Comparison of ENCODE assay signal across 8 cellular contexts in the genomic region with DNA sequence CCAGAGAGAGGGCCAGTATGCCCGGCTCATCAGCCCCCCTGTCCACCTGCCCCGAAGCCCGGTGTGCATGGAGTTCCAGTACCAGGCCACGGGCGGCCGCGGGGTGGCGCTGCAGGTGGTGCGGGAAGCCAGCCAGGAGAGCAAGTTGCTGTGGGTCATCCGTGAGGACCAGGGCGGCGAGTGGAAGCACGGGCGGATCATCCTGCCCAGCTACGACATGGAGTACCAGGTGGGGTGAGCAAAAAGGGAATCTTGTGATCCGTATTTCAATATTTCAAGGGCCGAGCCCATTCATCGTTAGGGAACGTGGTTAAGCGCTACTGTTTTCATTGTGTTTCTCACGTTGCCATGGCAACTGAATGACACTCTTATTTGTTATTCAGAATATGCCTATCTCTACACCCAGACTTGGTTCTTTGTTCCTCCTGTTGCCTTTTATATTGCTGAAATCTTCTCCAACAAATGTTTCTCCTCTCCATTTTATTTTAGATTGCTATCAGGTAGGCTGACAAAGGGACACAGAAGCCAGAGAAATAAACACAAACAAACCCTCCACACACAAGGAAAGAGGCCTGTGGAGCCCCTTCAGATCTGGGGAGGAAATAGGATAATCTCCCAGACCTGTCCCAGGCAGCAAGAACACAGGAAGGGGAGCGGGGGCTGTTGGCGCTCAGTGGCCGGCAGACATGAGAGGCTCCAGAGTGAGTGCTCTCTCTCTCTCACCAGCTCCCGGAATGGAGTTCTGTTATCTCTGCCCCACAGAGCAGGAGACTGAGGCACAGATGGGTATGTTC.
DNase-seq lines count a peak whose midpoint lies in the region; ATAC-seq and TF ChIP-seq lines count a peak whose summit lies in the region.

No MANE protein-coding gene starts in this region.

- H3K4me3 Mint-ChIP-seq in CD4-positive, alpha-beta memory T cell: peak overlapping the region in 1 of 8 donors; percentile 38
- H3K4me3 Mint-ChIP-seq in activated T-helper 2 cell treated with anti-CD3 and anti-CD28 coated beads, Interferon-gamma antibody, Interleukin-2, Interleukin-4, amounts not matched to agents 10 μg/mL and 5 μg/mL and 100 μg/mL, durations not matched to agents 14 hours and 24 hours and 36 hours (ENCODE audit: low read depth): no peak overlapping the region

- no peak overlapping the region for H3K4me3 ChIP-seq in CD4-positive, alpha-beta memory T cell (ENCODE audit: low read length in 2 of 2)
- H3K4me3 ChIP-seq in mammary epithelial cell (replicated peaks in 1 of 3; ENCODE audit: insufficient read depth in 1 of 3, low read depth in 2 of 3, low read length in 3 of 3): no peak overlapping the region

- no peaks in the 10 kb centered on the region for H3K36me3 Mint-ChIP-seq in CD4-positive, alpha-beta memory T cell
- peaks cover 37% of the 10 kb centered on the region for H3K36me3 Mint-ChIP-seq in activated T-helper 2 cell treated with anti-CD3 and anti-CD28 coated beads, Interferon-gamma antibody, Interleukin-2, Interleukin-4, amounts not matched to agents 10 μg/mL and 5 μg/mL and 100 μg/mL, durations not matched to agents 14 hours and 24 hours and 36 hours (ENCODE audit: low read depth)

- CTCF ChIA-PET in CD4-positive, alpha-beta memory T cell (lab: Charles Lee; ENCODE audit: partially characterized antibody): interaction anchor here (1.6 kb wide), 1 partner anchor 11 kb away, joined by 4 read pairs; no protein-coding TSS in a partner anchor
- CTCF ChIA-PET in mammary epithelial cell (lab: Charles Lee; ENCODE audit: low non-redundant PET): no interaction called here

- H3K9me3 ChIP-seq in CD4-positive, alpha-beta memory T cell (ENCODE audit: control insufficient read depth in 1 of 2, low read length in 2 of 2): no peaks in the 10 kb centered on the region
- peaks cover 11% of the 10 kb centered on the region for H3K9me3 ChIP-seq in mammary epithelial cell (replicated peaks; ENCODE audit: insufficient read depth, low read length)

- peaks cover 0 to 12% (median 3%) of the 10 kb centered on the region in 4 donors for H3K4me1 Mint-ChIP-seq in CD4-positive, alpha-beta memory T cell
- peaks cover 6% of the 10 kb centered on the region for H3K4me1 Mint-ChIP-seq in activated T-helper 2 cell treated with anti-CD3 and anti-CD28 coated beads, Interferon-gamma antibody, Interleukin-2, Interleukin-4, amounts not matched to agents 10 μg/mL and 5 μg/mL and 100 μg/mL, durations not matched to agents 14 hours and 24 hours and 36 hours (ENCODE audit: low read depth)

- H3K27me3 ChIP-seq in CD4-positive, alpha-beta memory T cell (ENCODE audit: insufficient read depth, low read length): no peaks in the 10 kb centered on the region
- H3K27me3 ChIP-seq in mammary epithelial cell (ENCODE audit: insufficient read depth, low read length): no peaks in the 10 kb centered on the region

- no peak for ATAC-seq in GM18861 (IDR thresholded peaks at IDR 0.05; ENCODE audit: unreplicated experiment)

- H3K4me1 ChIP-seq in CD4-positive, alpha-beta memory T cell (ENCODE audit: insufficient read depth, low read length): no peaks in the 10 kb centered on the region
- peaks cover 16% of the 10 kb centered on the region for H3K4me1 ChIP-seq in mammary epithelial cell (ENCODE audit: insufficient read depth, low read length)

- H3K27me3 Mint-ChIP-seq in CD4-positive, alpha-beta memory T cell: peaks cover 27 to 31% of the 10 kb centered on the region in 2 donors
- H3K27me3 Mint-ChIP-seq in activated T-helper 2 cell treated with anti-CD3 and anti-CD28 coated beads, Interferon-gamma antibody, Interleukin-2, Interleukin-4, amounts not matched to agents 10 μg/mL and 5 μg/mL and 100 μg/mL, durations not matched to agents 14 hours and 24 hours and 36 hours (ENCODE audit: low read depth): peaks cover 5% of the 10 kb centered on the region

- in situ Hi-C loops in mammary epithelial cell (cut with MboI; ENCODE audit: low sequenced_read_pairs in 2 of 2): no loop called here

- peak in 3 of 5 donors; percentile 7 to 39 (median 13) for DNase-seq in CD4-positive, alpha-beta memory T cell
- DNase-seq in HS-5 (ENCODE audit: low read depth) (peak; percentile 29), head of caudate nucleus (peak; percentile 46 to 89 (median 76)), posterior cingulate gyrus (peak; percentile 34 to 94 (median 60)), SHP77 treated with DMSO at 0.1 percent for 48 hours (lab: John Stamatoyannopoulos, UW) (no peak), mammary epithelial cell (no peak)
- no peak for DNase-seq in activated T-helper 2 cell treated with anti-CD3 and anti-CD28 coated beads, Interferon-gamma antibody, Interleukin-2, Interleukin-4, amounts not matched to agents 10 μg/mL and 5 μg/mL and 100 μg/mL, durations not matched to agents 14 hours and 24 hours and 36 hours (ENCODE audit: low spot score)

- H2AFZ ChIP-seq in mammary epithelial cell (ENCODE audit: low read depth, low read length): no peak overlapping the region

- H3K36me3 ChIP-seq in CD4-positive, alpha-beta memory T cell (ENCODE audit: insufficient read depth, low read length): no peaks in the 10 kb centered on the region
- H3K36me3 ChIP-seq in mammary epithelial cell (ENCODE audit: insufficient read depth, low read length): peaks cover 10% of the 10 kb centered on the region

- peak in 1 of 2 donors; percentile 9 for TF ChIP-seq CTCF in mammary epithelial cell (conservative IDR thresholded peaks at IDR 0.05 in 1 of 2, IDR thresholded peaks at IDR 0.05 in 1 of 2; ENCODE audit: extremely low read depth in 1 of 2, insufficient read depth in 1 of 2, low read depth in 1 of 2, low read length in 2 of 2)

- no peaks in the 10 kb centered on the region for H3K79me2 ChIP-seq in mammary epithelial cell (ENCODE audit: insufficient read depth, low read length)

- WGBS in mammary epithelial cell (ENCODE audit: low coverage, missing lambda C conversion rate): 77% methylated on average over 23 of the region's 25 CpGs

- H3K9ac ChIP-seq in mammary epithelial cell (ENCODE audit: insufficient read depth, low read length): no peak overlapping the region

- BruUV-seq in mammary epithelial cell (replicated peaks; lab: Mats Ljungman, UMichigan): no TSS peak

- dilution Hi-C loops in mammary epithelial cell (cut with HindIII; ENCODE audit: low sequenced_read_pairs): no loop called here

- no peak overlapping the region for H3K4me2 ChIP-seq in mammary epithelial cell (ENCODE audit: insufficient read depth, low read depth, low read length)

- no peaks in the 10 kb centered on the region for H4K20me1 ChIP-seq in mammary epithelial cell (ENCODE audit: insufficient read depth, low read length)

- intact Hi-C loops in CD4-positive, alpha-beta memory T cell (cut with micrococcal nuclease): no loop called here
- intact Hi-C loops in activated T-helper 2 cell treated with anti-CD3 and anti-CD28 coated beads, Interferon-gamma antibody, Interleukin-2, Interleukin-4, amounts not matched to agents 10 μg/mL and 5 μg/mL and 100 μg/mL, durations not matched to agents 14 hours and 24 hours and 36 hours (cut with micrococcal nuclease): loop anchor here (1.0 kb wide), 1 partner anchor 161 kb away; no protein-coding TSS in a partner anchor
- intact Hi-C loops in head of caudate nucleus (cut with DNase I): loop anchor here (10.0 kb wide), 1 partner anchor 161 kb away; no protein-coding TSS in a partner anchor
- intact Hi-C loops in posterior cingulate gyrus (cut with DNase I): loop anchor here (1.0 kb wide), 1 partner anchor 162 kb away; no protein-coding TSS in a partner anchor
- intact Hi-C loops in mammary epithelial cell (cut with micrococcal nuclease): no loop called here

- H3K27ac Mint-ChIP-seq in CD4-positive, alpha-beta memory T cell: peak overlapping the region in 5 of 7 donors; percentile 17 to 54 (median 44)
- H3K27ac Mint-ChIP-seq in activated T-helper 2 cell treated with anti-CD3 and anti-CD28 coated beads, Interferon-gamma antibody, Interleukin-2, Interleukin-4, amounts not matched to agents 10 μg/mL and 5 μg/mL and 100 μg/mL, durations not matched to agents 14 hours and 24 hours and 36 hours: peak overlapping the region; percentile 19

- POLR2A ChIA-PET in CD4-positive, alpha-beta memory T cell (lab: Charles Lee; ENCODE audit: partially characterized antibody): no interaction called here

- peaks cover 0 to 1% (median 0%) of the 10 kb centered on the region in 8 donors for H3K9me3 Mint-ChIP-seq in CD4-positive, alpha-beta memory T cell
- no peaks in the 10 kb centered on the region for H3K9me3 Mint-ChIP-seq in activated T-helper 2 cell treated with anti-CD3 and anti-CD28 coated beads, Interferon-gamma antibody, Interleukin-2, Interleukin-4, amounts not matched to agents 10 μg/mL and 5 μg/mL and 100 μg/mL, durations not matched to agents 14 hours and 24 hours and 36 hours

- H3K27ac ChIP-seq in CD4-positive, alpha-beta memory T cell (ENCODE audit: low read depth, low read length): no peak overlapping the region
- H3K27ac ChIP-seq in mammary epithelial cell (ENCODE audit: insufficient read depth, low read depth, low read length): no peak overlapping the region

Comparison
In these comparisons a context has a peak if more than half of its experiments do, and no peak if none do; other contexts are left out.
1. DNase-seq: peak in CD4-positive, alpha-beta memory T cell (3 of 5), HS-5 (single experiment), head of caudate nucleus (42 of 42) and posterior cingulate gyrus (10 of 10); none in activated T-helper 2 cell treated with anti-CD3 and anti-CD28 coated beads, Interferon-gamma antibody, Interleukin-2, Interleukin-4, amounts not matched to agents 10 μg/mL and 5 μg/mL and 100 μg/mL, durations not matched to agents 14 hours and 24 hours and 36 hours (single experiment), SHP77 treated with DMSO at 0.1 percent for 48 hours (single experiment) and mammary epithelial cell (single experiment).
2. intact Hi-C loops: an anchor here in activated T-helper 2 cell treated with anti-CD3 and anti-CD28 coated beads, Interferon-gamma antibody, Interleukin-2, Interleukin-4, amounts not matched to agents 10 μg/mL and 5 μg/mL and 100 μg/mL, durations not matched to agents 14 hours and 24 hours and 36 hours (1.0 kb wide), head of caudate nucleus (10.0 kb wide) and posterior cingulate gyrus (1.0 kb wide); none called in CD4-positive, alpha-beta memory T cell and mammary epithelial cell.